7 cellular contexts compared by ENCODE assay signal in genomic region chr12:43676183-43676813, GRCh38.
DNase-seq lines count a peak whose midpoint lies in the region; ATAC-seq and TF ChIP-seq lines count a peak whose summit lies in the region.

No MANE protein-coding gene starts in this region.

- H3K36me3 ChIP-seq in SJCRH30 (no peaks in the 10 kb centered on the region), iPS DF 6.9 (ENCODE audit: control insufficient read depth, insufficient read depth, low read length) (no peaks in the 10 kb centered on the region)

- no peak overlapping the region for H3K27ac ChIP-seq in SJCRH30
- no peak overlapping the region for H3K27ac ChIP-seq in iPS DF 6.9 (ENCODE audit: low read length)

- no CpG with 5 or more reads among the region's 5 CpGs for WGBS in iPS DF 6.9 (ENCODE audit: insufficient coverage, insufficient read length)

- H3K4me3 ChIP-seq in SJCRH30, result no peak overlapping the region
- no peak overlapping the region for H3K4me3 ChIP-seq in iPS DF 6.9 (ENCODE audit: low read length)

- H3K27me3 ChIP-seq in SJCRH30 (no peaks in the 10 kb centered on the region), iPS DF 6.9 (ENCODE audit: control insufficient read depth, insufficient read depth, low read length) (no peaks in the 10 kb centered on the region)

- H3K4me1 ChIP-seq in SJCRH30, result no peaks in the 10 kb centered on the region
- no peaks in the 10 kb centered on the region for H3K4me1 ChIP-seq in iPS DF 6.9 (ENCODE audit: control insufficient read depth, insufficient read depth, low read length)

- DNase-seq in GM10266 (ENCODE audit: extremely low spot score) (peak; percentile 46), SJCRH30 (peak; percentile 33 to 63), iPS DF 6.9 (ENCODE audit: low read depth, low spot score) (peak; percentile 16)
- DNase-seq in central memory CD4-positive, alpha-beta T cell, result no peak
- no peak for DNase-seq in stimulated activated CD4-positive, alpha-beta T cell treated with anti-CD3 and anti-CD28 coated beads, Interleukin-4, amount 100 ng/mL, for 24 hours

- no peaks in the 10 kb centered on the region for H3K9me3 ChIP-seq in SJCRH30 (replicated peaks)
- H3K9me3 ChIP-seq in iPS DF 6.9 (ENCODE audit: control insufficient read depth, insufficient read depth, low read length), result no peaks in the 10 kb centered on the region

- peak; percentile 63 for TF ChIP-seq CTCF in GM10266 (IDR thresholded peaks at IDR 0.05; ENCODE audit: control insufficient read depth, insufficient read depth, low read depth, missing control alignments)

- ATAC-seq in GM19372 (IDR thresholded peaks at IDR 0.05; ENCODE audit: low read depth, unreplicated experiment) (peak; percentile 93), HG03139 (IDR thresholded peaks at IDR 0.05; ENCODE audit: unreplicated experiment) (peak; percentile 93)

Comparison
In these comparisons a context has a peak if more than half of its experiments do, and no peak if none do; other contexts are left out.
1. DNase-seq: peak in GM10266 (single experiment), SJCRH30 (2 of 2) and iPS DF 6.9 (single experiment); none in central memory CD4-positive, alpha-beta T cell (single experiment) and stimulated activated CD4-positive, alpha-beta T cell treated with anti-CD3 and anti-CD28 coated beads, Interleukin-4, amount 100 ng/mL, for 24 hours (single experiment).